13 cellular contexts compared by ENCODE assay signal in genomic region chr6:33610057-33610456, GRCh38. TPM values are rescaled to one million over a fixed set of nuclear protein-coding genes. Genes with fewer than 3 reads are reported as not detected.
DNase-seq lines count a peak whose midpoint lies in the region; ATAC-seq, FAIRE-seq and TF ChIP-seq lines count a peak whose summit lies in the region.
"Had no signal": no experiment of that assay in that cellular context is flagged by ENCODE, and none has a peak within 500 bp of the region (broad histone marks: within the 10 kb centered on the region; RNA-seq: fewer than 3 reads in every experiment).

No MANE protein-coding gene starts in this region.

- H3K4me3 ChIP-seq in fibroblast of lung (replicated peaks in 1 of 4; ENCODE audit: control extremely low read depth in 1 of 4, insufficient read depth in 1 of 4, low read depth in 3 of 4, low read length in 4 of 4) (no peak overlapping the region), uterus (no peak overlapping the region), small intestine (ENCODE audit: low read depth in 1 of 2, low read length in 2 of 2) (no peak overlapping the region)

- CTCF ChIA-PET in activated CD8-positive, alpha-beta T cell treated with anti-CD3 and anti-CD28 coated beads, Interleukin-2, amount 10 ng/mL, durations not matched to agents 7 days and 5 days (lab: Charles Lee), result no interaction called here
- CTCF ChIA-PET in activated CD8-positive, alpha-beta T cell treated with anti-CD3 and anti-CD28 coated beads for 36 hours (lab: Charles Lee), result no interaction called here

- DNase-seq in activated CD8-positive, alpha-beta T cell treated with anti-CD3 and anti-CD28 coated beads, Interleukin-2, amount 10 ng/mL, durations not matched to agents 7 days and 5 days, result no peak
- DNase-seq in activated CD8-positive, alpha-beta T cell treated with anti-CD3 and anti-CD28 coated beads for 36 hours, result no peak
- DNase-seq in fibroblast of lung (ENCODE audit: low read depth in 2 of 2) (no peak), nephron progenitor cell (no peak), uterus (no peak), NCI-H146 treated with DMSO at 0.1 percent for 48 hours (lab: John Stamatoyannopoulos, UW; ENCODE audit: unreplicated experiment) (no peak), small intestine (no peak)
- DNase-seq: activated T-cell treated with anti-CD3 and anti-CD28 coated beads for 4 hours, DND-41, NCI-H187 treated with DMSO at 0.1 percent for 48 hours had no signal

- peaks cover 5% of the 10 kb centered on the region for H3K27me3 Mint-ChIP-seq in activated CD8-positive, alpha-beta T cell treated with anti-CD3 and anti-CD28 coated beads, Interleukin-2, amount 10 ng/mL, durations not matched to agents 7 days and 5 days (ENCODE audit: low read depth)
- no peaks in the 10 kb centered on the region for H3K27me3 Mint-ChIP-seq in activated CD8-positive, alpha-beta T cell treated with anti-CD3 and anti-CD28 coated beads for 36 hours
- H3K27me3 Mint-ChIP-seq in nephron progenitor cell (ENCODE audit: low read depth, poor library complexity), result peaks cover 33% of the 10 kb centered on the region

- no peak overlapping the region for H3K4me2 ChIP-seq in fibroblast of lung (ENCODE audit: extremely low read depth, insufficient read depth, low read length)

- WGBS in small intestine, 3 donors, result 63 to 84% (median 69%) methylated on average over 2 to 4 of the region's 4 CpGs

- H3K4me1 ChIP-seq in fibroblast of lung (ENCODE audit: control insufficient read depth, extremely low read depth, insufficient read depth, low read length) (peaks cover 17% of the 10 kb centered on the region), uterus (peaks cover 6 to 16% of the 10 kb centered on the region in 2 donors), small intestine (ENCODE audit: control insufficient read depth in 2 of 2, insufficient read depth in 1 of 2, low read depth in 1 of 2, low read length in 1 of 2) (peaks cover 0 to 8% of the 10 kb centered on the region in 2 donors)

- intact Hi-C loops in activated CD8-positive, alpha-beta T cell treated with anti-CD3 and anti-CD28 coated beads for 36 hours (cut with micrococcal nuclease), result no loop called here
- intact Hi-C loops in uterus (cut with DNase I; ENCODE audit: low total_unique reads), result no loop called here

- no peaks in the 10 kb centered on the region for H3K9me3 Mint-ChIP-seq in activated CD8-positive, alpha-beta T cell treated with anti-CD3 and anti-CD28 coated beads, Interleukin-2, amount 10 ng/mL, durations not matched to agents 7 days and 5 days (ENCODE audit: insufficient read depth)
- H3K9me3 Mint-ChIP-seq in activated CD8-positive, alpha-beta T cell treated with anti-CD3 and anti-CD28 coated beads for 36 hours, result peaks cover 4% of the 10 kb centered on the region
- peaks cover 8% of the 10 kb centered on the region for H3K9me3 Mint-ChIP-seq in nephron progenitor cell

- no peaks in the 10 kb centered on the region for H4K20me1 ChIP-seq in fibroblast of lung (ENCODE audit: control insufficient read depth, extremely low read depth, insufficient read depth, low read length)

- peaks cover 2% of the 10 kb centered on the region for H3K4me1 Mint-ChIP-seq in activated CD8-positive, alpha-beta T cell treated with anti-CD3 and anti-CD28 coated beads, Interleukin-2, amount 10 ng/mL, durations not matched to agents 7 days and 5 days (ENCODE audit: low read depth)
- H3K4me1 Mint-ChIP-seq in activated CD8-positive, alpha-beta T cell treated with anti-CD3 and anti-CD28 coated beads for 36 hours (ENCODE audit: low read depth), result no peaks in the 10 kb centered on the region
- H3K4me1 Mint-ChIP-seq in nephron progenitor cell, result peaks cover 38% of the 10 kb centered on the region

- peak overlapping the region; percentile 21 for H2AFZ ChIP-seq in fibroblast of lung (ENCODE audit: low read length)

- H3K27me3 ChIP-seq in fibroblast of lung (ENCODE audit: control insufficient read depth, insufficient read depth, low read length), result no peaks in the 10 kb centered on the region
- H3K27me3 ChIP-seq in uterus, result no peaks in the 10 kb centered on the region
- no peaks in the 10 kb centered on the region for H3K27me3 ChIP-seq in small intestine (ENCODE audit: control insufficient read depth in 2 of 2, insufficient read depth in 2 of 2, low read length in 2 of 2)

- no peak for FAIRE-seq in small intestine (lab: Jason Lieb, UNC)
- FAIRE-seq: A204.1 had no signal

- no peaks in the 10 kb centered on the region for H3K36me3 Mint-ChIP-seq in activated CD8-positive, alpha-beta T cell treated with anti-CD3 and anti-CD28 coated beads, Interleukin-2, amount 10 ng/mL, durations not matched to agents 7 days and 5 days (ENCODE audit: low read depth)
- H3K36me3 Mint-ChIP-seq in activated CD8-positive, alpha-beta T cell treated with anti-CD3 and anti-CD28 coated beads for 36 hours (ENCODE audit: low read depth), result peaks cover 4% of the 10 kb centered on the region
- no peaks in the 10 kb centered on the region for H3K36me3 Mint-ChIP-seq in nephron progenitor cell (ENCODE audit: low read depth)

- TF ChIP-seq CTCF in activated CD8-positive, alpha-beta T cell treated with anti-CD3 and anti-CD28 coated beads for 36 hours (IDR thresholded peaks at IDR 0.05), result no peak
- no peak for TF ChIP-seq CTCF in fibroblast of lung (conservative IDR thresholded peaks at IDR 0.05 in 1 of 2, IDR thresholded peaks at IDR 0.05 in 1 of 2; ENCODE audit: low read depth in 1 of 2, low read length in 2 of 2)
- TF ChIP-seq CTCF in nephron progenitor cell (IDR thresholded peaks at IDR 0.05), result no peak
- TF ChIP-seq CTCF in uterus (IDR thresholded peaks at IDR 0.05), result no peak

- no peak overlapping the region for H3K4me3 Mint-ChIP-seq in activated CD8-positive, alpha-beta T cell treated with anti-CD3 and anti-CD28 coated beads, Interleukin-2, amount 10 ng/mL, durations not matched to agents 7 days and 5 days
- H3K4me3 Mint-ChIP-seq in activated CD8-positive, alpha-beta T cell treated with anti-CD3 and anti-CD28 coated beads for 36 hours, result no peak overlapping the region
- H3K4me3 Mint-ChIP-seq in nephron progenitor cell, result peak overlapping the region; percentile 43

- peak overlapping the region; percentile 72 for H3K27ac ChIP-seq in fibroblast of lung (ENCODE audit: insufficient read depth, low read length)
- peak overlapping the region; percentile 69 to 73 for H3K27ac ChIP-seq in uterus
- H3K27ac ChIP-seq in small intestine (ENCODE audit: low read depth in 1 of 2, low read length in 1 of 2), result peak overlapping the region in 1 of 2 donors; percentile 1

- H3K9ac ChIP-seq in fibroblast of lung (ENCODE audit: insufficient read depth, low read length), result no peak overlapping the region

- ATAC-seq in activated CD8-positive, alpha-beta T cell treated with anti-CD3 and anti-CD28 coated beads, Interleukin-2, amount 10 ng/mL, durations not matched to agents 7 days and 5 days, result no peak
- ATAC-seq in activated CD8-positive, alpha-beta T cell treated with anti-CD3 and anti-CD28 coated beads for 36 hours, result no peak
- ATAC-seq in HG02759 (IDR thresholded peaks at IDR 0.05; ENCODE audit: unreplicated experiment), result no peak
- ATAC-seq: esophagus mucosa had no signal

- POLR2A ChIA-PET in activated CD8-positive, alpha-beta T cell treated with anti-CD3 and anti-CD28 coated beads, Interleukin-2, amount 10 ng/mL, durations not matched to agents 7 days and 5 days (lab: Charles Lee), result no interaction called here
- POLR2A ChIA-PET in activated CD8-positive, alpha-beta T cell treated with anti-CD3 and anti-CD28 coated beads for 36 hours (lab: Charles Lee), result no interaction called here

- peak overlapping the region; percentile 25 for H3K27ac Mint-ChIP-seq in activated CD8-positive, alpha-beta T cell treated with anti-CD3 and anti-CD28 coated beads, Interleukin-2, amount 10 ng/mL, durations not matched to agents 7 days and 5 days
- H3K27ac Mint-ChIP-seq in activated CD8-positive, alpha-beta T cell treated with anti-CD3 and anti-CD28 coated beads for 36 hours, result no peak overlapping the region
- peak overlapping the region; percentile 85 for H3K27ac Mint-ChIP-seq in nephron progenitor cell

- H3K36me3 ChIP-seq in fibroblast of lung (ENCODE audit: control insufficient read depth, insufficient read depth, low read length) (no peaks in the 10 kb centered on the region), uterus (no peaks in the 10 kb centered on the region), small intestine (ENCODE audit: control insufficient read depth in 2 of 2, insufficient read depth in 2 of 2, low read length in 2 of 2) (no peaks in the 10 kb centered on the region)

- no peaks in the 10 kb centered on the region for H3K79me2 ChIP-seq in fibroblast of lung (ENCODE audit: control insufficient read depth, insufficient read depth, low read length)

- no peak for TF ChIP-seq POLR2A in uterus (IDR thresholded peaks at IDR 0.05)

- H3K9me3 ChIP-seq in fibroblast of lung (ENCODE audit: control insufficient read depth, insufficient read depth, low read depth, low read length) (no peaks in the 10 kb centered on the region), uterus (no peaks in the 10 kb centered on the region), small intestine (ENCODE audit: control insufficient read depth, low read depth) (no peaks in the 10 kb centered on the region)

RNA-seq across cellular contexts. Expression of gene ITPR3, which starts 11.1 kb away (rescaled TPM):
- 10 to 100 TPM; 57.8 to 59.3 TPM for total RNA-seq in activated CD8-positive, alpha-beta T cell treated with anti-CD3 and anti-CD28 coated beads, Interleukin-2, amount 10 ng/mL, durations not matched to agents 7 days and 5 days
- total RNA-seq in activated CD8-positive, alpha-beta T cell treated with anti-CD3 and anti-CD28 coated beads for 36 hours, result 10 to 100 TPM; 36.6 to 38.0 TPM
- 19.3 and 43.4 TPM in 2 replicates for total RNA-seq in fibroblast of lung
- 9.6 and 36.8 TPM in 2 replicates for polyA plus RNA-seq in fibroblast of lung
- polyA plus RNA-seq in fibroblast of lung (2012), result 10.7 and 32.5 TPM in 2 replicates
- polyA minus RNA-seq in fibroblast of lung (ENCODE audit: low replicate concordance), result 54.5 and 173 TPM in 2 replicates
- total RNA-seq in uterus, result 10 to 100 TPM; 11.2 to 27.6 (median 16.1) TPM
- 10 to 100 TPM; 51.6 to 62.7 (median 55.5) TPM for polyA plus RNA-seq in small intestine

RNA-seq across cellular contexts. Expression of gene BAK1, which starts 30.0 kb away (rescaled TPM):
- 10 to 100 TPM; 76.0 to 76.2 TPM for total RNA-seq in activated CD8-positive, alpha-beta T cell treated with anti-CD3 and anti-CD28 coated beads, Interleukin-2, amount 10 ng/mL, durations not matched to agents 7 days and 5 days
- total RNA-seq in activated CD8-positive, alpha-beta T cell treated with anti-CD3 and anti-CD28 coated beads for 36 hours, result 10 to 100 TPM; 33.8 to 34.3 TPM
- total RNA-seq in fibroblast of lung (10.3 and 13.0 TPM in 2 replicates), uterus (10 to 100 TPM in 2 of 4 donors, 1 to 10 TPM in 1, under 1 TPM in 1; 0.88 to 15.3 (median 6.1) TPM)
- polyA plus RNA-seq in fibroblast of lung (12.9 and 14.1 TPM in 2 replicates), small intestine (100 to 1,000 TPM in 1 of 3 donors, 10 to 100 TPM in 2; 75.6 to 100 (median 85.7) TPM)
- polyA plus RNA-seq in fibroblast of lung (2012), result 14.5 and 22.2 TPM in 2 replicates
- polyA minus RNA-seq in fibroblast of lung (ENCODE audit: low replicate concordance), result 26.7 and 43.6 TPM in 2 replicates
